Comparison of ENCODE assay signal across 13 cellular contexts in genomic region chr1:178418284-178418955, GRCh38.
DNase-seq lines count a peak whose midpoint lies in the region; ATAC-seq and TF ChIP-seq lines count a peak whose summit lies in the region.
"Had no signal": no experiment of that assay in that cellular context is flagged by ENCODE, and none has a peak within 500 bp of the region (broad histone marks: within the 10 kb centered on the region; RNA-seq: fewer than 3 reads in every experiment).

No MANE protein-coding gene starts in this region.

- intact Hi-C loops in PC-3 (cut with micrococcal nuclease), result loop anchor here (5.0 to 10.0 kb wide), 2 partner anchors 44 to 74 kb away; no protein-coding TSS in a partner anchor

- H4K12ac ChIP-seq in trophoblast cell (ENCODE audit: low read depth, low read length), result no peak overlapping the region

- H3K27me3 ChIP-seq in PC-3 (ENCODE audit: low read length), result no peaks in the 10 kb centered on the region
- no peaks in the 10 kb centered on the region for H3K27me3 ChIP-seq in trophoblast cell (ENCODE audit: insufficient read depth, low read length)
- H3K27me3 ChIP-seq: BLaER1, heart right ventricle had no signal

- H3K36me3 ChIP-seq in PC-3 (ENCODE audit: low read depth, low read length) (peaks cover 4% of the 10 kb centered on the region; the same call in 1 of the 2 replicates), trophoblast cell (ENCODE audit: control insufficient read depth in 1 of 2, insufficient read depth in 2 of 2, low read length in 2 of 2) (no peaks in the 10 kb centered on the region)
- H3K36me3 ChIP-seq: BLaER1, heart right ventricle had no signal

- no CpG with 5 or more reads among the region's 1 CpG for WGBS in trophoblast cell (ENCODE audit: extremely low coverage, insufficient coverage, insufficient read length)

- H4K91ac ChIP-seq in trophoblast cell (ENCODE audit: low read depth, low read length), result no peak overlapping the region

- H2BK120ac ChIP-seq in trophoblast cell (ENCODE audit: insufficient read depth, low read length, poor library complexity), result no peak overlapping the region

- H3K36me3 Mint-ChIP-seq in activated naive CD8-positive, alpha-beta T cell treated with anti-CD3 and anti-CD28 coated beads for 36 hours, result no peaks in the 10 kb centered on the region

- peak overlapping the region; percentile 77 for H3K27ac ChIP-seq in PC-3 (ENCODE audit: low read length)
- H3K27ac ChIP-seq in trophoblast cell (ENCODE audit: low read depth, low read length), result no peak overlapping the region
- H3K27ac ChIP-seq: BLaER1, heart right ventricle had no signal

- H3K4me2 ChIP-seq in PC-3 (ENCODE audit: low read length) (peak overlapping the region; percentile 55), trophoblast cell (ENCODE audit: low read length) (no peak overlapping the region)
- H3K4me2 ChIP-seq: BLaER1 had no signal

- CTCF ChIA-PET in PC-3 (lab: Charles Lee), result no interaction called here

- peaks cover 4% of the 10 kb centered on the region for H3K27me3 Mint-ChIP-seq in activated naive CD8-positive, alpha-beta T cell treated with anti-CD3 and anti-CD28 coated beads for 36 hours

- no peak overlapping the region for H4K8ac ChIP-seq in trophoblast cell (ENCODE audit: low read depth, low read length)

- POLR2A ChIA-PET in PC-3 (lab: Charles Lee; ENCODE audit: unreplicated experiment), result no interaction called here

- no peaks in the 10 kb centered on the region for H4K20me1 ChIP-seq in PC-3 (ENCODE audit: low read length)
- H4K20me1 ChIP-seq: BLaER1 had no signal

- peaks cover 5% of the 10 kb centered on the region for H3K9me3 Mint-ChIP-seq in activated naive CD8-positive, alpha-beta T cell treated with anti-CD3 and anti-CD28 coated beads for 36 hours

- H3K4me1 Mint-ChIP-seq in activated naive CD8-positive, alpha-beta T cell treated with anti-CD3 and anti-CD28 coated beads for 36 hours, result no peaks in the 10 kb centered on the region
- H3K4me1 Mint-ChIP-seq: mesothelial cell of epicardium had no signal

- H2BK12ac ChIP-seq in trophoblast cell (ENCODE audit: low read length), result no peak overlapping the region

- DNase-seq in PC-3 (no peak), trophoblast cell (no peak), hypothalamus (lab: John Stamatoyannopoulos, UW) (no peak), SIG-M5 treated with dmso at 0.1 percent for 504 hours (lab: John Stamatoyannopoulos, UW; ENCODE audit: unreplicated experiment) (no peak)
- DNase-seq in activated naive CD8-positive, alpha-beta T cell treated with anti-CD3 and anti-CD28 coated beads for 36 hours, result no peak
- DNase-seq: heart right ventricle, NCI-H187 had no signal

- H3K79me2 ChIP-seq in PC-3 (ENCODE audit: low read length) (no peaks in the 10 kb centered on the region), trophoblast cell (ENCODE audit: control insufficient read depth, insufficient read depth, low read length, poor library complexity) (no peaks in the 10 kb centered on the region)

- H3K79me1 ChIP-seq in trophoblast cell (ENCODE audit: low read length), result no peaks in the 10 kb centered on the region

- BruUV-seq in PC-3 (replicated peaks; lab: Mats Ljungman, UMichigan), result no TSS peak

- H3K4me3 ChIP-seq in PC-3 (ENCODE audit: low read length) (no peak overlapping the region), trophoblast cell (ENCODE audit: low read depth, low read length) (no peak overlapping the region)
- H3K4me3 ChIP-seq: BLaER1, heart right ventricle had no signal

- H3K9me3 ChIP-seq in PC-3 (ENCODE audit: low read length) (no peaks in the 10 kb centered on the region; the same call in 1 of the 2 replicates), trophoblast cell (ENCODE audit: insufficient read depth, low read depth, low read length) (no peaks in the 10 kb centered on the region)

- H3K4me3 Mint-ChIP-seq in activated naive CD8-positive, alpha-beta T cell treated with anti-CD3 and anti-CD28 coated beads for 36 hours, result no peak overlapping the region
- H3K4me3 Mint-ChIP-seq: mesothelial cell of epicardium had no signal

- no peak overlapping the region for H3K4ac ChIP-seq in trophoblast cell (ENCODE audit: low read depth, low read length)

- no peak for TF ChIP-seq CTCF in PC-3 (conservative IDR thresholded peaks at IDR 0.05; ENCODE audit: low read depth, low read length)

- H3K14ac ChIP-seq in trophoblast cell (ENCODE audit: low read length), result no peak overlapping the region

- H2BK5ac ChIP-seq in trophoblast cell (ENCODE audit: low read depth, low read length, poor library complexity), result no peak overlapping the region

- H3K9ac ChIP-seq in PC-3 (ENCODE audit: low read length) (no peak overlapping the region; the same call in 1 of the 2 replicates), trophoblast cell (ENCODE audit: low read length) (no peak overlapping the region)
- H3K9ac ChIP-seq: BLaER1 had no signal

- H2AFZ ChIP-seq in PC-3 (ENCODE audit: low read length) (no peak overlapping the region), trophoblast cell (ENCODE audit: insufficient read depth, low read length, poor library complexity) (no peak overlapping the region)

- H3K27ac Mint-ChIP-seq in activated naive CD8-positive, alpha-beta T cell treated with anti-CD3 and anti-CD28 coated beads for 36 hours, result no peak overlapping the region
- H3K27ac Mint-ChIP-seq: mesothelial cell of epicardium had no signal

- H3K23ac ChIP-seq in trophoblast cell (ENCODE audit: low read length), result no peak overlapping the region

- no peak overlapping the region for H3K18ac ChIP-seq in trophoblast cell (ENCODE audit: low read length)

- H3F3A ChIP-seq in PC-3 (ENCODE audit: low read length, unreplicated experiment), result no peaks in the 10 kb centered on the region

- no peak overlapping the region for H2AK5ac ChIP-seq in trophoblast cell (ENCODE audit: low read length)

- peak; percentile 81 for ATAC-seq in GM18499 (IDR thresholded peaks at IDR 0.05; ENCODE audit: insufficient read depth, unreplicated experiment)
- peak; percentile 91 for ATAC-seq in GM21381 (IDR thresholded peaks at IDR 0.05; ENCODE audit: unreplicated experiment)
- peak; percentile 55 for ATAC-seq in HG03060 (IDR thresholded peaks at IDR 0.05; ENCODE audit: low read depth, unreplicated experiment)
- ATAC-seq in PC-3, result peak; percentile 20
- ATAC-seq: heart right ventricle, Right ventricle myocardium inferior had no signal

- H3K4me1 ChIP-seq in PC-3 (ENCODE audit: insufficient read depth, low read length) (peaks cover 16% of the 10 kb centered on the region), trophoblast cell (ENCODE audit: control insufficient read depth in 1 of 2, insufficient read depth in 2 of 2, low read length in 2 of 2) (no peaks in the 10 kb centered on the region)
- H3K4me1 ChIP-seq: BLaER1, heart right ventricle had no signal

- H3K9me2 ChIP-seq in PC-3 (replicated peaks; ENCODE audit: low read length), result no peaks in the 10 kb centered on the region

Comparison
In these comparisons a context has a peak if more than half of its experiments do, and no peak if none do; other contexts are left out.
1. ATAC-seq: peak in every context shown above with its lines; median percentile 91 in GM21381; 81 in GM18499; 55 in HG03060; 20 in PC-3.